Comparison of ENCODE assay signal across 8 cellular contexts in genomic region chr11:6480299-6480914, GRCh38. TPM values are rescaled to one million over a fixed set of nuclear protein-coding genes. Genes with fewer than 3 reads are reported as not detected.
A peak's percentile ranks its signal among the peaks of the same experiment; 100 is the strongest.
DNase-seq lines count a peak whose midpoint lies in the region; ATAC-seq and TF ChIP-seq lines count a peak whose summit lies in the region.

No MANE protein-coding gene starts in this region.

- TF ChIP-seq CTCF in DND-41 (IDR thresholded peaks at IDR 0.05; ENCODE audit: borderline replicate concordance, extremely low read depth, low read length, poor library complexity, severe bottlenecking) = no peak
- TF ChIP-seq CTCF in RWPE1 (conservative IDR thresholded peaks at IDR 0.05; ENCODE audit: low read depth) = no peak
- TF ChIP-seq CTCF in esophagus squamous epithelium (IDR thresholded peaks at IDR 0.05) = no peak
- no peak for TF ChIP-seq CTCF in parathyroid adenoma (IDR thresholded peaks at IDR 0.05)

- H3K79me2 ChIP-seq in DND-41 (ENCODE audit: insufficient read depth, low read length) (peaks cover 50% of the 10 kb centered on the region), parathyroid adenoma (peaks cover 10% of the 10 kb centered on the region)

- H2AFZ ChIP-seq in DND-41 (ENCODE audit: low read depth, low read length) (peak overlapping the region; percentile 78), parathyroid adenoma (no peak overlapping the region)

- peak overlapping the region; percentile 58 to 85 for H3K4me3 ChIP-seq in DND-41 (ENCODE audit: low read depth in 1 of 2, low read length in 2 of 2)
- peak overlapping the region; percentile 62 to 91 (median 76) for H3K4me3 ChIP-seq in esophagus squamous epithelium
- H3K4me3 ChIP-seq in parathyroid adenoma (ENCODE audit: low read depth, low read length) = peak overlapping the region; percentile 84

- WGBS in esophagus squamous epithelium, 2 donors = 46 to 49% methylated on average over 8 to 9 of the region's 9 CpGs

- H3K4me2 ChIP-seq in DND-41 (ENCODE audit: insufficient read depth, low read length) = peak overlapping the region; percentile 87
- peak overlapping the region; percentile 86 for H3K4me2 ChIP-seq in parathyroid adenoma (ENCODE audit: low read length)

- H3K9me3 ChIP-seq in DND-41 (ENCODE audit: insufficient read depth, low read length, severe bottlenecking) (no peaks in the 10 kb centered on the region), esophagus squamous epithelium (no peaks in the 10 kb centered on the region), parathyroid adenoma (ENCODE audit: control insufficient read depth, low read length) (no peaks in the 10 kb centered on the region)

- H3K36me3 ChIP-seq in DND-41 (ENCODE audit: insufficient read depth, low read length) (peaks cover 71% of the 10 kb centered on the region), esophagus squamous epithelium (peaks cover 10 to 63% (median 14%) of the 10 kb centered on the region in 3 donors), parathyroid adenoma (ENCODE audit: control insufficient read depth, insufficient read depth, low read length) (no peaks in the 10 kb centered on the region)

- H3K27ac ChIP-seq in DND-41 (ENCODE audit: low read length) (peak overlapping the region; percentile 80), RWPE1 (peak overlapping the region; percentile 83), esophagus squamous epithelium (peak overlapping the region; percentile 93 to 97 (median 94)), parathyroid adenoma (peak overlapping the region; percentile 72)

- DNase-seq in DND-41 = no peak
- no peak for DNase-seq in RWPE1 (ENCODE audit: low spot score)
- no peak for DNase-seq in esophagus squamous epithelium (lab: John Stamatoyannopoulos, UW)
- DNase-seq in DMS 273 treated with DMSO at 0.1 percent for 48 hours (lab: John Stamatoyannopoulos, UW) = no peak
- no peak for DNase-seq in putamen (ENCODE audit: low spot score)
- no peak for DNase-seq in COR-L47 (lab: John Stamatoyannopoulos, UW)

- H4K20me1 ChIP-seq in DND-41 (ENCODE audit: insufficient read depth, low read length) = peaks cover 27% of the 10 kb centered on the region

- POLR2A ChIA-PET in RWPE1 (lab: Yijun Ruan, JAX; ENCODE audit: low non-redundant PET) = no interaction called here

- intact Hi-C loops in esophagus squamous epithelium (cut with DNase I) = loop anchor here (10.0 kb wide), 1 partner anchor 134 kb away; the partner anchor contains the start of genes TAF10 and TPP1

- peaks cover 33% of the 10 kb centered on the region for H3K4me1 ChIP-seq in DND-41 (ENCODE audit: insufficient read depth, low read length)
- peaks cover 20 to 43% (median 21%) of the 10 kb centered on the region in 3 donors for H3K4me1 ChIP-seq in esophagus squamous epithelium
- peaks cover 4% of the 10 kb centered on the region for H3K4me1 ChIP-seq in parathyroid adenoma

- no peaks in the 10 kb centered on the region for H3K27me3 ChIP-seq in DND-41 (ENCODE audit: insufficient read depth, low read length, poor library complexity)
- no peaks in the 10 kb centered on the region for H3K27me3 ChIP-seq in esophagus squamous epithelium
- H3K27me3 ChIP-seq in parathyroid adenoma (ENCODE audit: control insufficient read depth, insufficient read depth, low read length) = no peaks in the 10 kb centered on the region

- CTCF ChIA-PET in RWPE1 (lab: Yijun Ruan, JAX) = no interaction called here

- TF ChIP-seq POLR2A in esophagus squamous epithelium (IDR thresholded peaks at IDR 0.05) = no peak

- H3K9ac ChIP-seq in DND-41 (ENCODE audit: low read depth, low read length) (peak overlapping the region; percentile 77), parathyroid adenoma (peak overlapping the region; percentile 37)

- ATAC-seq in DND-41 (ENCODE audit: insufficient read depth, low read depth) (no peak), GM21528 (IDR thresholded peaks at IDR 0.05; ENCODE audit: low FRiP score, unreplicated experiment) (no peak)

RNA-seq across cellular contexts. Expression of gene ARFIP2, which starts 0.7 kb away (rescaled TPM):
- total RNA-seq in esophagus squamous epithelium = 10 to 100 TPM; 39.4 to 74.6 (median 50.8) TPM

RNA-seq across cellular contexts. Expression of gene TIMM10B, which starts 0.9 kb away (rescaled TPM):
- total RNA-seq in esophagus squamous epithelium = 10 to 100 TPM; 17.0 to 40.2 (median 29.6) TPM

RNA-seq across cellular contexts. Expression of gene TRIM3, which starts 6.7 kb away (rescaled TPM):
- total RNA-seq in esophagus squamous epithelium = 10 to 100 TPM in 1 of 4 donors, 1 to 10 TPM in 3; 4.0 to 13.5 (median 7.0) TPM

RNA-seq across cellular contexts. Expression of gene DNHD1, which starts 16.7 kb away (rescaled TPM):
- total RNA-seq in esophagus squamous epithelium = 10 to 100 TPM in 1 of 4 donors, 1 to 10 TPM in 3; 1.3 to 11.8 (median 7.7) TPM

RNA-seq across cellular contexts. Expression of gene HPX, which starts 39.6 kb away (rescaled TPM):
- under 1 TPM in 1 of 4 donors, not detected in 3; 0.76 TPM for total RNA-seq in esophagus squamous epithelium
